Comparison of ENCODE assay signal across 8 cellular contexts in the genomic region with DNA sequence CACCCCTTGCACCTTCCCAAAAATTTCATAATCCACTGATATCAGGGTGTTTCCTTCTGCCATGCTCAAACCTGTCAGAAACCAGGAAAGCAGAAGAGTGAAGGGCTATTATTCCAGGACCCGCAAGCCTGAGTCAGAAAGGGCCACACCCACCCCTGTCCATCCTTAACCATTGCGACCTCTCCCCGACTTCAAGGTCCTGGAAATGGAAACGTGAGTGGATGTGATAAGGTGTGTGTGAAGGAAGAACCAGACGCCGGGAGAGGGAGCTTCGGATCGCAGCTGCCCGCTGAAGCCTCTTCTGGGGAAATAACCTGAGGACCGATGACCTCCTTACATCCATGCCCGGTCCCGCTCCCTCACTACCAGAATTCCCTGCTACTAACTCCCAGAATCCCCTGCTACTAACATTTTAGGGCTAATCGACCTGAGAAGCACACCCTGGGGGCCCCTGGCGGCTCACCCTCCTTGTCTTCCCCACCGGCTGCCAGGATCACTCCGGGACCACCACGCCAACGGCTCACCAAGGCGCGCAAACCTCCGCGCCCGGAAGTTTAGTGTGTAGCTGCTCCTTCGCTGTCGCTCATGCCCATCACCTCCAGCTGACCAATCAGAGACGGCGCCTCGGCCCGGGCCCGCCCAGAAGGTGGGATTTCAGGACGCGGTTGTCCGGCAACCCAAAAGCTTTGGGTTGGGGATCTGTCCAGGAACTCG. TPM values are rescaled to one million over a fixed set of nuclear protein-coding genes. Genes with fewer than 3 reads are reported as not detected.
A peak's percentile ranks its signal among the peaks of the same experiment; 100 is the strongest.
DNase-seq lines count a peak whose midpoint lies in the region; ATAC-seq and TF ChIP-seq lines count a peak whose summit lies in the region.

Gene ACYP1 (minus strand): TSS at position 534 of the 714 bp plus-strand sequence. CDS start 471 bp downstream, at position 63.

- no peaks in the 10 kb centered on the region for H3K9me3 Mint-ChIP-seq in stimulated activated effector memory CD8-positive, alpha-beta T cell treated with anti-CD3 and anti-CD28 coated beads, Interleukin-12 subunit alpha, Interleukin-12 subunit beta, amount 100 ng/mL, for 72 hours

- H3K36me3 Mint-ChIP-seq in stimulated activated effector memory CD8-positive, alpha-beta T cell treated with anti-CD3 and anti-CD28 coated beads, Interleukin-12 subunit alpha, Interleukin-12 subunit beta, amount 100 ng/mL, for 72 hours = peaks cover 40% of the 10 kb centered on the region

- peak; percentile 98 for DNase-seq in DMS79 treated with DMSO at 0.1 percent for 48 hours (lab: John Stamatoyannopoulos, UW)
- DNase-seq in Peyer's patch = peak; percentile 90 to 97 (median 96)
- DNase-seq in activated T-cell treated with anti-CD3 and anti-CD28 coated beads, Interleukin-2, amount 50 U/mL, for 48 hours = peak; percentile 98 to 99
- peak; percentile 93 for DNase-seq in myocyte (ENCODE audit: low read depth)
- DNase-seq in stimulated activated effector memory CD8-positive, alpha-beta T cell treated with anti-CD3 and anti-CD28 coated beads, Interleukin-12 subunit alpha, Interleukin-12 subunit beta, amount 100 ng/mL, for 72 hours (ENCODE audit: low spot score in 2 of 2) = peak; percentile 88 to 97

- peak within 1 kb of the TSS; percentile 100 for H3K4me3 Mint-ChIP-seq in stimulated activated effector memory CD8-positive, alpha-beta T cell treated with anti-CD3 and anti-CD28 coated beads, Interleukin-12 subunit alpha, Interleukin-12 subunit beta, amount 100 ng/mL, for 72 hours

- H3K9me3 ChIP-seq in KOPT-K1 (ENCODE audit: insufficient read depth, low read length, poor library complexity, severe bottlenecking) (peaks cover 4% of the 10 kb centered on the region), Peyer's patch (no peaks in the 10 kb centered on the region)

- H3K27me3 ChIP-seq in Peyer's patch = no peaks in the 10 kb centered on the region

- TF ChIP-seq CTCF in Peyer's patch (IDR thresholded peaks at IDR 0.05) = no peak

- TF ChIP-seq POLR2A in Peyer's patch (IDR thresholded peaks at IDR 0.05) = peak in 1 of 2 donors; percentile 44

- peak within 1 kb of the TSS; percentile 79 for H3K27ac ChIP-seq in KOPT-K1 (ENCODE audit: low read depth, low read length, poor library complexity, severe bottlenecking)
- H3K27ac ChIP-seq in Peyer's patch = peak within 1 kb of the TSS; percentile 81 to 87 (median 82)

- H3K4me1 ChIP-seq in Peyer's patch = peaks cover 0 to 19% (median 2%) of the 10 kb centered on the region in 4 donors

- peak within 1 kb of the TSS; percentile 99 for H3K27ac Mint-ChIP-seq in stimulated activated effector memory CD8-positive, alpha-beta T cell treated with anti-CD3 and anti-CD28 coated beads, Interleukin-12 subunit alpha, Interleukin-12 subunit beta, amount 100 ng/mL, for 72 hours

- peaks cover 31% of the 10 kb centered on the region for H3K36me3 ChIP-seq in KOPT-K1 (ENCODE audit: insufficient read depth, low read length)
- H3K36me3 ChIP-seq in Peyer's patch = peaks cover 0 to 6% (median 0%) of the 10 kb centered on the region in 3 donors

- peak; percentile 94 for ATAC-seq in GM21825 (IDR thresholded peaks at IDR 0.05; ENCODE audit: unreplicated experiment)
- peak; percentile 93 for ATAC-seq in esophagus mucosa
- peak; percentile 100 for ATAC-seq in stimulated activated effector memory CD8-positive, alpha-beta T cell treated with anti-CD3 and anti-CD28 coated beads, Interleukin-12 subunit alpha, Interleukin-12 subunit beta, amount 100 ng/mL, for 72 hours

- peak within 1 kb of the TSS; percentile 79 to 90 (median 88) for H3K4me3 ChIP-seq in Peyer's patch

- peaks cover 26% of the 10 kb centered on the region for H3K4me1 Mint-ChIP-seq in stimulated activated effector memory CD8-positive, alpha-beta T cell treated with anti-CD3 and anti-CD28 coated beads, Interleukin-12 subunit alpha, Interleukin-12 subunit beta, amount 100 ng/mL, for 72 hours

RNA-seq across cellular contexts. Expression of gene ACYP1, which starts in this region (rescaled TPM):
- total RNA-seq in Peyer's patch = 10 to 100 TPM; 15.7 to 36.4 (median 25.0) TPM
- total RNA-seq in esophagus mucosa = 8.3 TPM
- total RNA-seq in myocyte = 11.1 and 18.8 TPM in 2 replicates
- 17.9 TPM for polyA plus RNA-seq in myocyte (2012)

Comparison
In these comparisons a context has a peak if more than half of its experiments do, and no peak if none do; other contexts are left out.
1. Peak in every context shown above with its lines: DNase-seq, ATAC-seq, H3K4me3 ChIP-seq and H3K27ac ChIP-seq.